ENCODE assay signal across 8 cellular contexts in genomic region chr11:72411623-72412532, GRCh38. TPM values are rescaled to one million over a fixed set of nuclear protein-coding genes. Genes with fewer than 3 reads are reported as not detected.
DNase-seq lines count a peak whose midpoint lies in the region; ATAC-seq and TF ChIP-seq lines count a peak whose summit lies in the region.

No MANE protein-coding gene starts in this region.

- ATAC-seq in GM18505 (IDR thresholded peaks at IDR 0.05; ENCODE audit: unreplicated experiment) (peak; percentile 62), HG03066 (IDR thresholded peaks at IDR 0.05; ENCODE audit: low read depth, unreplicated experiment) (peak; percentile 53), left cardiac atrium (peak; percentile 50 to 55), HG03045 (IDR thresholded peaks at IDR 0.05; ENCODE audit: unreplicated experiment) (no peak)
- peak; percentile 93 for ATAC-seq in stimulated activated memory B cell treated with anti-CD40 and anti-IgM and Interleukin-4, amounts not matched to agents 10 μg/mL and 1 μg/mL and 100 μg/mL, for 72 hours

- H4K20me1 ChIP-seq in SK-N-SH (ENCODE audit: insufficient read depth), result no peaks in the 10 kb centered on the region

- H3F3A ChIP-seq in SK-N-SH (replicated peaks; ENCODE audit: insufficient read depth), result peaks cover 8% of the 10 kb centered on the region

- intact Hi-C loops in left cardiac atrium (cut with DNase I), result loop anchor here in 1 of 2 donors (10.0 kb wide), 1 partner anchor 77 kb away; no protein-coding TSS in a partner anchor

- TF ChIP-seq POLR2A in GM18505 (IDR thresholded peaks at IDR 0.05; ENCODE audit: borderline replicate concordance, extremely low read depth, insufficient read depth, insufficient read length), result no peak

- H3K27me3 ChIP-seq in SK-N-SH (ENCODE audit: insufficient read depth), result no peaks in the 10 kb centered on the region

- no peaks in the 10 kb centered on the region for H3K9me3 Mint-ChIP-seq in stimulated activated memory B cell treated with anti-CD40 and anti-IgM and Interleukin-4, amounts not matched to agents 10 μg/mL and 1 μg/mL and 100 μg/mL, for 72 hours

- H3K9me2 ChIP-seq in SK-N-SH, result no peaks in the 10 kb centered on the region

- H3K4me3 Mint-ChIP-seq in stimulated activated memory B cell treated with anti-CD40 and anti-IgM and Interleukin-4, amounts not matched to agents 10 μg/mL and 1 μg/mL and 100 μg/mL, for 72 hours, result no peak overlapping the region

- peak; percentile 37 for TF ChIP-seq RAD21 in SK-N-SH (IDR thresholded peaks at IDR 0.05; ENCODE audit: low read length)

- no peak for TF ChIP-seq CTCF in SK-N-SH (IDR thresholded peaks at IDR 0.05)

- no peaks in the 10 kb centered on the region for H3K27me3 Mint-ChIP-seq in stimulated activated memory B cell treated with anti-CD40 and anti-IgM and Interleukin-4, amounts not matched to agents 10 μg/mL and 1 μg/mL and 100 μg/mL, for 72 hours

- peak overlapping the region; percentile 33; the same call in 1 of the 2 replicates for H3K4me2 ChIP-seq in SK-N-SH

- peaks cover 23 to 52% of the 10 kb centered on the region in 2 experiments for H3K4me1 ChIP-seq in SK-N-SH (ENCODE audit: control insufficient read depth in 1 of 2, insufficient read depth in 2 of 2, low read depth in 1 of 2, low read length in 1 of 2)

- CTCF ChIA-PET in SK-N-SH (lab: Yijun Ruan, JAX), result interaction anchor here (1.0 to 26.4 kb wide), 13 partner anchors 19 to 174 kb away, joined by 3 to 625 read pairs (median 6); no protein-coding TSS in a partner anchor

- DNase-seq in SK-N-SH (peak; percentile 85), left cardiac atrium (no peak), NCI-H1048 (lab: John Stamatoyannopoulos, UW) (no peak), DMS153 treated with DMSO at 0.1 percent for 48 hours (lab: John Stamatoyannopoulos, UW; ENCODE audit: unreplicated experiment) (no peak)

- H2AFZ ChIP-seq in SK-N-SH (ENCODE audit: low read depth), result 0 out of 2 replicates have a peak overlapping the region, but pooled peaks have one; percentile 31

- H3K27ac ChIP-seq in SK-N-SH (ENCODE audit: low read depth in 2 of 2, low read length in 1 of 2), result peak overlapping the region; percentile 52 to 100

- POLR2A ChIA-PET in SK-N-SH (lab: Yijun Ruan, JAX), result interaction anchor here (0.7 to 11.7 kb wide), 22 partner anchors 14 to 373 kb away, joined by 3 to 368 read pairs (median 4); partner anchors contain the start of gene PHOX2A

- peak; percentile 69 to 100; a peak in 3 of 4 replicates for TF ChIP-seq EP300 in SK-N-SH (IDR thresholded peaks at IDR 0.05; ENCODE audit: borderline replicate concordance in 1 of 2, low read depth in 1 of 2, low read length in 1 of 2)

- 57% methylated on average over 4 of the region's 4 CpGs for WGBS in SK-N-SH (ENCODE audit: low lambda C conversion rate)

- no peak overlapping the region; a peak in 1 of 4 replicates for H3K4me3 ChIP-seq in SK-N-SH (ENCODE audit: low read depth in 2 of 2, low read length in 1 of 2)

- H3K27ac Mint-ChIP-seq in stimulated activated memory B cell treated with anti-CD40 and anti-IgM and Interleukin-4, amounts not matched to agents 10 μg/mL and 1 μg/mL and 100 μg/mL, for 72 hours, result peak overlapping the region; percentile 92

- H3K36me3 ChIP-seq in SK-N-SH (replicated peaks in 1 of 2; ENCODE audit: control insufficient read depth in 1 of 2, insufficient read depth in 2 of 2, low read length in 1 of 2), result no peaks in the 10 kb centered on the region

- no peaks in the 10 kb centered on the region for H3K9me3 ChIP-seq in SK-N-SH

- H3K9ac ChIP-seq in SK-N-SH, result peak overlapping the region; percentile 25; the same call in 1 of the 2 replicates

- H3K4me1 Mint-ChIP-seq in stimulated activated memory B cell treated with anti-CD40 and anti-IgM and Interleukin-4, amounts not matched to agents 10 μg/mL and 1 μg/mL and 100 μg/mL, for 72 hours, result peaks cover 19% of the 10 kb centered on the region

- H3K79me2 ChIP-seq in SK-N-SH (ENCODE audit: insufficient read depth), result peaks cover 47% of the 10 kb centered on the region

- H3K36me3 Mint-ChIP-seq in stimulated activated memory B cell treated with anti-CD40 and anti-IgM and Interleukin-4, amounts not matched to agents 10 μg/mL and 1 μg/mL and 100 μg/mL, for 72 hours, result peaks cover 4% of the 10 kb centered on the region

TF ChIP-seq in SK-N-SH, 30 proteins besides CTCF, POLR2A, EP300 and RAD21 (continues in another document):
- no peak for TF ChIP-seq YY1 (IDR thresholded peaks at IDR 0.05; ENCODE audit: low read depth)
- TF ChIP-seq USF2 (IDR thresholded peaks at IDR 0.05; ENCODE audit: borderline replicate concordance, low read depth, low read length), result no peak
- no peak for TF ChIP-seq MEF2A (IDR thresholded peaks at IDR 0.05; ENCODE audit: borderline replicate concordance, low read depth)
- no peak for TF ChIP-seq NRF1 (IDR thresholded peaks at IDR 0.05; ENCODE audit: low read depth, low read length)
- TF ChIP-seq IRF3 (IDR thresholded peaks at IDR 0.05; ENCODE audit: low read depth, low read length), result no peak
- TF ChIP-seq CHD2 (IDR thresholded peaks at IDR 0.05; ENCODE audit: low read length, partially characterized antibody), result peak; percentile 93
- peak; percentile 65; the same call in 1 of the 2 replicates for TF ChIP-seq POLR2AphosphoS5 (IDR thresholded peaks at IDR 0.05; ENCODE audit: low read depth, low read length)
- peak; percentile 95 for TF ChIP-seq RCOR1 (IDR thresholded peaks at IDR 0.05; ENCODE audit: low read length)
- TF ChIP-seq SIN3A (IDR thresholded peaks at IDR 0.05; ENCODE audit: borderline replicate concordance, low read depth, low read length), result no peak
- TF ChIP-seq RXRA (IDR thresholded peaks at IDR 0.05; ENCODE audit: borderline replicate concordance, low read depth), result no peak
- TF ChIP-seq EZH2phosphoT487 (IDR thresholded peaks at IDR 0.05; ENCODE audit: borderline replicate concordance, low read depth), result no peak
- no peak for TF ChIP-seq RFX5 (IDR thresholded peaks at IDR 0.05; ENCODE audit: low read length)
- peak; percentile 80 for TF ChIP-seq MXI1 (IDR thresholded peaks at IDR 0.05; ENCODE audit: low read depth, low read length)
- no peak for TF ChIP-seq MAX (IDR thresholded peaks at IDR 0.05; ENCODE audit: low read depth)
- peak; percentile 100 for TF ChIP-seq GATA2 (CRISPR knock-in tag; IDR thresholded peaks at IDR 0.05)
- TF ChIP-seq TEAD4 (IDR thresholded peaks at IDR 0.05; ENCODE audit: borderline replicate concordance, insufficient read depth), result peak; percentile 49; the same call in 1 of the 2 replicates
- TF ChIP-seq USF1 (IDR thresholded peaks at IDR 0.05; ENCODE audit: borderline replicate concordance, low read depth), result no peak
- TF ChIP-seq NFIC (IDR thresholded peaks at IDR 0.05; ENCODE audit: borderline replicate concordance), result no peak; the same call in 1 of the 2 replicates
- TF ChIP-seq FOXM1 (IDR thresholded peaks at IDR 0.05; ENCODE audit: low read depth), result no peak; the same call in 1 of the 2 replicates
- TF ChIP-seq JUND (IDR thresholded peaks at IDR 0.05), result no peak
- TF ChIP-seq TCF12 (IDR thresholded peaks at IDR 0.05), result peak; percentile 84
- no peak for TF ChIP-seq ELF1 (IDR thresholded peaks at IDR 0.05)

RNA-seq across cellular contexts. Expression of gene CLPB, which starts 22.5 kb away (rescaled TPM):
- polyA plus RNA-seq in SK-N-SH (2012; rRNA removed), result 29.0 and 33.7 TPM in 2 replicates
- polyA plus RNA-seq in SK-N-SH (2012; cell fraction: cytosol; rRNA removed), result 26.8 and 30.3 TPM in 2 replicates
- 27.4 and 30.0 TPM in 2 replicates for polyA plus RNA-seq in SK-N-SH (2012; cell fraction: nucleus; rRNA removed)
- 10 to 100 TPM; 19.9 to 21.8 TPM for total RNA-seq in left cardiac atrium
